Comparison of ENCODE assay signal across 8 cellular contexts in the genomic region with DNA sequence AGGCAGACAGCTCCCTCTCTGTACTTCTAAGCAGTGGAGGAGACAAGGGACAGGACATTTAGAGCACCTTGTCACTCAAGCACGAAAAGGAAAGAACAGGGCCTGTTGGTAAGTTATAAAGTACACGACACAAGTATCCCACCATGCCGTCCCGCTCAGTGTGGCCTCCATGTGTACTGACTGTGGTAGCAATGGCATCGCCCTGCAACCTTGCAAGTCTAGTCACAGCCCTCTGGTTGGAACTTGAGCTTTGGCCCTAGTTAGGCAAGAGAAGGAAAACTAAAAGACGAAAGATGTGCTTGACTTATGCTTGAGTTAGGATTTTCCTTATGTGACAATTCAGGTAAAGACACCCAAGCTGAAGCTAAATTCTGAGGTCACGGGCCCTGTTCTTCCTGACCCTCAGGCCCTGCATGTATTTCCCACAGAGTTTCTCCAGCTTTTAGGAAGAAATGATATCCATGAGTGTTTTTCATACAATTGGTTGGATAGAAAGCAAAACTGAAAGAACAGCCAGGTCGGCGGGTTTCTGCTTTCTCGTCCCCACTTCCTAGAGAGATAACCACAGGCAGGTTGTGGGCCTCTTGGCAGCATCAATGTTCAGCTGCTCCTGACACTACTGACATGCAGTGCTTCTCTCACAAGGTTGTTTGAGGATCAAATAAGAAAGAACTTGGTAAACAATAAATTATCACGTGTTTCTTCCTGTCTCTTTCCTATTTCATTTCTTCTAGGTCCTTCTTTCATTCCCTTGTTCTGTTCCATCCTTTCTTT.
DNase-seq lines count a peak whose midpoint lies in the region; ATAC-seq and TF ChIP-seq lines count a peak whose summit lies in the region.

No MANE protein-coding gene starts in this region.

- POLR2A ChIA-PET in CD4-positive, alpha-beta T cell (lab: Charles Lee), result no interaction called here
- POLR2A ChIA-PET in activated naive CD8-positive, alpha-beta T cell treated with anti-CD3 and anti-CD28 coated beads, Interleukin-2, amount 10 ng/mL, durations not matched to agents 7 days and 5 days (lab: Charles Lee), result interaction anchor here (1.0 to 2.0 kb wide), 2 partner anchors 215 to 217 kb away, joined by 4 to 5 read pairs; a partner anchor contains a TSS

- no peak overlapping the region for H3K27ac ChIP-seq in CD4-positive, alpha-beta T cell (ENCODE audit: low read depth, low read length)

- H3K36me3 Mint-ChIP-seq in CD4-positive, alpha-beta T cell (ENCODE audit: low read depth), result no peaks in the 10 kb centered on the region
- H3K36me3 Mint-ChIP-seq in activated naive CD8-positive, alpha-beta T cell treated with anti-CD3 and anti-CD28 coated beads, Interleukin-2, amount 10 ng/mL, durations not matched to agents 7 days and 5 days, result peaks cover 2% of the 10 kb centered on the region
- no peaks in the 10 kb centered on the region for H3K36me3 Mint-ChIP-seq in stimulated activated memory B cell treated with anti-CD40 and anti-IgM and Interleukin-4, amounts not matched to agents 10 μg/mL and 1 μg/mL and 100 μg/mL, for 72 hours

- H3K4me1 Mint-ChIP-seq in CD4-positive, alpha-beta T cell (ENCODE audit: low read depth), result peaks cover 19% of the 10 kb centered on the region
- peaks cover 19% of the 10 kb centered on the region for H3K4me1 Mint-ChIP-seq in activated naive CD8-positive, alpha-beta T cell treated with anti-CD3 and anti-CD28 coated beads, Interleukin-2, amount 10 ng/mL, durations not matched to agents 7 days and 5 days
- H3K4me1 Mint-ChIP-seq in stimulated activated memory B cell treated with anti-CD40 and anti-IgM and Interleukin-4, amounts not matched to agents 10 μg/mL and 1 μg/mL and 100 μg/mL, for 72 hours, result peaks cover 7% of the 10 kb centered on the region

- CTCF ChIA-PET in CD4-positive, alpha-beta T cell (lab: Charles Lee), result no interaction called here

- H3K27me3 Mint-ChIP-seq in CD4-positive, alpha-beta T cell, result no peaks in the 10 kb centered on the region
- H3K27me3 Mint-ChIP-seq in activated naive CD8-positive, alpha-beta T cell treated with anti-CD3 and anti-CD28 coated beads, Interleukin-2, amount 10 ng/mL, durations not matched to agents 7 days and 5 days, result peaks cover 4% of the 10 kb centered on the region
- no peaks in the 10 kb centered on the region for H3K27me3 Mint-ChIP-seq in stimulated activated memory B cell treated with anti-CD40 and anti-IgM and Interleukin-4, amounts not matched to agents 10 μg/mL and 1 μg/mL and 100 μg/mL, for 72 hours

- no peaks in the 10 kb centered on the region for H3K27me3 ChIP-seq in CD4-positive, alpha-beta T cell (ENCODE audit: control insufficient read depth, insufficient read depth, low read length)

- H3K27ac Mint-ChIP-seq in CD4-positive, alpha-beta T cell, result peak overlapping the region; percentile 70
- peak overlapping the region; percentile 92 for H3K27ac Mint-ChIP-seq in activated naive CD8-positive, alpha-beta T cell treated with anti-CD3 and anti-CD28 coated beads, Interleukin-2, amount 10 ng/mL, durations not matched to agents 7 days and 5 days
- no peak overlapping the region for H3K27ac Mint-ChIP-seq in stimulated activated memory B cell treated with anti-CD40 and anti-IgM and Interleukin-4, amounts not matched to agents 10 μg/mL and 1 μg/mL and 100 μg/mL, for 72 hours

- TF ChIP-seq CTCF in CD4-positive, alpha-beta T cell (IDR thresholded peaks at IDR 0.05), result no peak

- DNase-seq in CD4-positive, alpha-beta T cell, result peak in 8 of 10 experiments; percentile 1 to 21 (median 14)
- DNase-seq in activated naive CD8-positive, alpha-beta T cell treated with anti-CD3 and anti-CD28 coated beads, Interleukin-2, amount 10 ng/mL, durations not matched to agents 7 days and 5 days, result peak; percentile 47
- no peak for DNase-seq in foreskin melanocyte
- no peak for DNase-seq in NCI-H2081 treated with DMSO at 0.1 percent for 48 hours (lab: John Stamatoyannopoulos, UW)
- DNase-seq in mesenteric fat pad (ENCODE audit: low spot score), result no peak

- ATAC-seq in CD4-positive, alpha-beta T cell (ENCODE audit: poor library complexity), result peak; percentile 85
- ATAC-seq in GM21360 (IDR thresholded peaks at IDR 0.05; ENCODE audit: unreplicated experiment), result peak; percentile 92
- ATAC-seq in HG03521 (IDR thresholded peaks at IDR 0.05; ENCODE audit: unreplicated experiment), result peak; percentile 91
- peak; percentile 100 for ATAC-seq in activated naive CD8-positive, alpha-beta T cell treated with anti-CD3 and anti-CD28 coated beads, Interleukin-2, amount 10 ng/mL, durations not matched to agents 7 days and 5 days (ENCODE audit: low read depth)
- ATAC-seq in stimulated activated memory B cell treated with anti-CD40 and anti-IgM and Interleukin-4, amounts not matched to agents 10 μg/mL and 1 μg/mL and 100 μg/mL, for 72 hours, result no peak

- intact Hi-C loops in CD4-positive, alpha-beta T cell (cut with DNase I, micrococcal nuclease), result no loop called here

- H3K9me3 ChIP-seq in CD4-positive, alpha-beta T cell (ENCODE audit: control insufficient read depth, low read length), result no peaks in the 10 kb centered on the region

- no peaks in the 10 kb centered on the region for H3K9me3 Mint-ChIP-seq in CD4-positive, alpha-beta T cell
- peaks cover 1% of the 10 kb centered on the region for H3K9me3 Mint-ChIP-seq in activated naive CD8-positive, alpha-beta T cell treated with anti-CD3 and anti-CD28 coated beads, Interleukin-2, amount 10 ng/mL, durations not matched to agents 7 days and 5 days
- H3K9me3 Mint-ChIP-seq in stimulated activated memory B cell treated with anti-CD40 and anti-IgM and Interleukin-4, amounts not matched to agents 10 μg/mL and 1 μg/mL and 100 μg/mL, for 72 hours, result peaks cover 2% of the 10 kb centered on the region

- peak overlapping the region; percentile 62 for H3K4me3 Mint-ChIP-seq in CD4-positive, alpha-beta T cell
- H3K4me3 Mint-ChIP-seq in activated naive CD8-positive, alpha-beta T cell treated with anti-CD3 and anti-CD28 coated beads, Interleukin-2, amount 10 ng/mL, durations not matched to agents 7 days and 5 days, result peak overlapping the region; percentile 61
- H3K4me3 Mint-ChIP-seq in stimulated activated memory B cell treated with anti-CD40 and anti-IgM and Interleukin-4, amounts not matched to agents 10 μg/mL and 1 μg/mL and 100 μg/mL, for 72 hours, result no peak overlapping the region

Comparison
In these comparisons a context has a peak if more than half of its experiments do, and no peak if none do; other contexts are left out.
1. DNase-seq: peak in CD4-positive, alpha-beta T cell (8 of 10) and activated naive CD8-positive, alpha-beta T cell treated with anti-CD3 and anti-CD28 coated beads, Interleukin-2, amount 10 ng/mL, durations not matched to agents 7 days and 5 days (single experiment); none in foreskin melanocyte (single experiment), NCI-H2081 treated with DMSO at 0.1 percent for 48 hours (single experiment) and mesenteric fat pad (single experiment).